In the genomic region with DNA sequence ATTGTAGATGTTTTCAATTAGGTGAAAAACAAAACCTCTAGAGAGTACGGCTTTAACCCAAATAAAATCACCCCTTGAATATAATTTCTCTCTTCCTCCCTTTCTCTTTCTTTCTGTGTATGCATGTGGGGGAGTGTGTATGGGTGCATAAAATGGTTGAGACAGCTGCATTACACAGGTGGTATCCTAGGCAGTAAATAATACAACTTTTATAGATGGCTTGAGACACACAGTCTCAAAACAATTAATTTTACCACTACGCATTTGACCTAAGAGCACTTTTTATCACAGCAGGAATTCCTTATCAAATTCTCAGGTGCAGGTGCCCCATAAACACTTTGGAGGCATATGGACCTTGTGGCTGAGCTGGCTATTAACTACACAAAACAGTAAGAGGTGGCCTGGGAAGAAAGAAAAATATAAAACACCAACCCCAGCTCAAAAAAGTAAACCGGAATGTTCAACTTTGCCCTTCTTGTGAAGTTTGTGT, we compare ENCODE assay signal across 13 cellular contexts.
DNase-seq lines count a peak whose midpoint lies in the region; ATAC-seq and TF ChIP-seq lines count a peak whose summit lies in the region.
"Had no signal": no experiment of that assay in that cellular context is flagged by ENCODE, and none has a peak within 500 bp of the region (broad histone marks: within the 10 kb centered on the region; RNA-seq: fewer than 3 reads in every experiment).

No MANE protein-coding gene starts in this region.

- no peaks in the 10 kb centered on the region for H3K9me2 ChIP-seq in GM23338 (ENCODE audit: insufficient read depth)

- H3K4me2 ChIP-seq in GM23338, result no peak overlapping the region

- no peaks in the 10 kb centered on the region for H3K9me3 Mint-ChIP-seq in GM23338

- H3F3A ChIP-seq in GM23338 (replicated peaks; ENCODE audit: low read depth), result no peaks in the 10 kb centered on the region

- no peaks in the 10 kb centered on the region for H3K36me3 Mint-ChIP-seq in GM23338 (ENCODE audit: low read depth)
- H3K36me3 Mint-ChIP-seq: CD4-positive, alpha-beta memory T cell had no signal

- no peaks in the 10 kb centered on the region for H3K27me3 ChIP-seq in GM23338 (ENCODE audit: insufficient read depth)

- no peak overlapping the region for H3K27ac Mint-ChIP-seq in GM23338
- H3K27ac Mint-ChIP-seq: CD4-positive, alpha-beta memory T cell had no signal

- DNase-seq in DMS 273 (lab: John Stamatoyannopoulos, UW; ENCODE audit: unreplicated experiment), result peak; percentile 26
- DNase-seq in GM23338 (ENCODE audit: low spot score), result no peak
- peak; percentile 14 for DNase-seq in NCI-H2107 (lab: John Stamatoyannopoulos, UW)
- DNase-seq in left kidney (ENCODE audit: low read depth, low spot score), result peak; percentile 54
- no peak for DNase-seq in stimulated activated naive CD4-positive, alpha-beta T cell treated with Interleukin-2 at 50 U/mL for 16 hours (lab: John Stamatoyannopoulos, UW)
- DNase-seq in head of caudate nucleus, result no peak
- DNase-seq: CD4-positive, alpha-beta memory T cell; H7; KG1; NCI-H1694; NCI-H524 had no signal

- H2AFZ ChIP-seq in GM23338, result 0 out of 2 replicates have a peak overlapping the region, but pooled peaks have one; percentile 56

- no peak overlapping the region for H3K4me3 Mint-ChIP-seq in GM23338
- H3K4me3 Mint-ChIP-seq: CD4-positive, alpha-beta memory T cell had no signal

- no peaks in the 10 kb centered on the region for H3K4me1 ChIP-seq in GM23338 (ENCODE audit: insufficient read depth)

- TF ChIP-seq CTCF in GM23338 (conservative IDR thresholded peaks at IDR 0.05; ENCODE audit: low read depth in 2 of 2), result no peak

- H3K36me3 ChIP-seq in GM23338 (ENCODE audit: insufficient read depth), result no peaks in the 10 kb centered on the region

- H3K27ac ChIP-seq in GM23338 (ENCODE audit: low read depth), result no peak overlapping the region; the same call in 1 of the 2 replicates

- no peaks in the 10 kb centered on the region for H4K20me1 ChIP-seq in GM23338 (replicated peaks; ENCODE audit: insufficient read depth)

- no peaks in the 10 kb centered on the region for H3K79me2 ChIP-seq in GM23338 (replicated peaks; ENCODE audit: insufficient read depth)

- no peaks in the 10 kb centered on the region for H3K27me3 Mint-ChIP-seq in GM23338 (ENCODE audit: insufficient read depth, low read depth, poor library complexity)

- H3K4me3 ChIP-seq in GM23338, result no peak overlapping the region

- no peak for ATAC-seq in GM23338
- ATAC-seq in GM19328 (IDR thresholded peaks at IDR 0.05; ENCODE audit: unreplicated experiment), result no peak
- no peak for ATAC-seq in GM21786 (IDR thresholded peaks at IDR 0.05; ENCODE audit: unreplicated experiment)

- intact Hi-C loops in head of caudate nucleus (cut with DNase I), result no loop called here

- no peaks in the 10 kb centered on the region for H3K4me1 Mint-ChIP-seq in GM23338
- H3K4me1 Mint-ChIP-seq: CD4-positive, alpha-beta memory T cell had no signal

TF ChIP-seq in GM23338, 12 proteins besides CTCF, POLR2A, EP300 and RAD21 (continues in another document):
- TF ChIP-seq, protein P1, sequence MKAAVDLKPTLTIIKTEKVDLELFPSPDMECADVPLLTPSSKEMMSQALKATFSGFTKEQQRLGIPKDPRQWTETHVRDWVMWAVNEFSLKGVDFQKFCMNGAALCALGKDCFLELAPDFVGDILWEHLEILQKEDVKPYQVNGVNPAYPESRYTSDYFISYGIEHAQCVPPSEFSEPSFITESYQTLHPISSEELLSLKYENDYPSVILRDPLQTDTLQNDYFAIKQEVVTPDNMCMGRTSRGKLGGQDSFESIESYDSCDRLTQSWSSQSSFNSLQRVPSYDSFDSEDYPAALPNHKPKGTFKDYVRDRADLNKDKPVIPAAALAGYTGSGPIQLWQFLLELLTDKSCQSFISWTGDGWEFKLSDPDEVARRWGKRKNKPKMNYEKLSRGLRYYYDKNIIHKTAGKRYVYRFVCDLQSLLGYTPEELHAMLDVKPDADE (IDR thresholded peaks at IDR 0.05), result no peak
- TF ChIP-seq EZH2 (IDR thresholded peaks at IDR 0.05; ENCODE audit: low read depth, unreplicated experiment), result no peak
- TF ChIP-seq, protein P2, sequence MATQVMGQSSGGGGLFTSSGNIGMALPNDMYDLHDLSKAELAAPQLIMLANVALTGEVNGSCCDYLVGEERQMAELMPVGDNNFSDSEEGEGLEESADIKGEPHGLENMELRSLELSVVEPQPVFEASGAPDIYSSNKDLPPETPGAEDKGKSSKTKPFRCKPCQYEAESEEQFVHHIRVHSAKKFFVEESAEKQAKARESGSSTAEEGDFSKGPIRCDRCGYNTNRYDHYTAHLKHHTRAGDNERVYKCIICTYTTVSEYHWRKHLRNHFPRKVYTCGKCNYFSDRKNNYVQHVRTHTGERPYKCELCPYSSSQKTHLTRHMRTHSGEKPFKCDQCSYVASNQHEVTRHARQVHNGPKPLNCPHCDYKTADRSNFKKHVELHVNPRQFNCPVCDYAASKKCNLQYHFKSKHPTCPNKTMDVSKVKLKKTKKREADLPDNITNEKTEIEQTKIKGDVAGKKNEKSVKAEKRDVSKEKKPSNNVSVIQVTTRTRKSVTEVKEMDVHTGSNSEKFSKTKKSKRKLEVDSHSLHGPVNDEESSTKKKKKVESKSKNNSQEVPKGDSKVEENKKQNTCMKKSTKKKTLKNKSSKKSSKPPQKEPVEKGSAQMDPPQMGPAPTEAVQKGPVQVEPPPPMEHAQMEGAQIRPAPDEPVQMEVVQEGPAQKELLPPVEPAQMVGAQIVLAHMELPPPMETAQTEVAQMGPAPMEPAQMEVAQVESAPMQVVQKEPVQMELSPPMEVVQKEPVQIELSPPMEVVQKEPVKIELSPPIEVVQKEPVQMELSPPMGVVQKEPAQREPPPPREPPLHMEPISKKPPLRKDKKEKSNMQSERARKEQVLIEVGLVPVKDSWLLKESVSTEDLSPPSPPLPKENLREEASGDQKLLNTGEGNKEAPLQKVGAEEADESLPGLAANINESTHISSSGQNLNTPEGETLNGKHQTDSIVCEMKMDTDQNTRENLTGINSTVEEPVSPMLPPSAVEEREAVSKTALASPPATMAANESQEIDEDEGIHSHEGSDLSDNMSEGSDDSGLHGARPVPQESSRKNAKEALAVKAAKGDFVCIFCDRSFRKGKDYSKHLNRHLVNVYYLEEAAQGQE (IDR thresholded peaks at IDR 0.05; ENCODE audit: unreplicated experiment), result no peak
- TF ChIP-seq JUNB (IDR thresholded peaks at IDR 0.05; ENCODE audit: unreplicated experiment), result no peak
- TF ChIP-seq ZNF331 (CRISPR knock-in tag; IDR thresholded peaks at IDR 0.05; ENCODE audit: low read depth), result no peak
- no peak for TF ChIP-seq STAT1 (IDR thresholded peaks at IDR 0.05; ENCODE audit: unreplicated experiment)
- TF ChIP-seq ZNF114 (CRISPR knock-in tag; IDR thresholded peaks at IDR 0.05), result no peak
- TF ChIP-seq POLR2AphosphoS5 (IDR thresholded peaks at IDR 0.05; ENCODE audit: low read depth), result no peak
- TF ChIP-seq CREB1 (CRISPR knock-in tag; IDR thresholded peaks at IDR 0.05; ENCODE audit: low read depth), result no peak
- TF ChIP-seq NANOG (IDR thresholded peaks at IDR 0.05; ENCODE audit: borderline replicate concordance), result no peak
- no peak for TF ChIP-seq EZH2phosphoT487 (IDR thresholded peaks at IDR 0.05; ENCODE audit: unreplicated experiment)

Comparison
In these comparisons a context has a peak if more than half of its experiments do, and no peak if none do; other contexts are left out.
1. DNase-seq: peak in DMS 273 (single experiment), NCI-H2107 (single experiment) and left kidney (single experiment); none in GM23338 (single experiment), stimulated activated naive CD4-positive, alpha-beta T cell treated with Interleukin-2 at 50 U/mL for 16 hours (single experiment) and head of caudate nucleus (0 of 42).